ENCODE assay signal across 8 cellular contexts in genomic region chr1:32361674-32362473, GRCh38.
DNase-seq lines count a peak whose midpoint lies in the region; ATAC-seq and TF ChIP-seq lines count a peak whose summit lies in the region.

No MANE protein-coding gene starts in this region.

- H3K9ac ChIP-seq in HUES6 (ENCODE audit: low read length): peak overlapping the region; percentile 68

- peak overlapping the region; percentile 60 for H3K4me3 ChIP-seq in HUES6 (ENCODE audit: low read depth, low read length)
- peak overlapping the region; percentile 27 for H3K4me3 ChIP-seq in astrocyte of the spinal cord (ENCODE audit: low read depth, low read length)
- peak overlapping the region; percentile 24 for H3K4me3 ChIP-seq in iPS-11a (ENCODE audit: low read depth, low read length)

- no peaks in the 10 kb centered on the region for H3K9me3 ChIP-seq in HUES6 (ENCODE audit: control insufficient read depth, insufficient read depth, low read depth, low read length)

- H3K36me3 ChIP-seq in HUES6 (ENCODE audit: control insufficient read depth, insufficient read depth, low read length): peaks cover 31% of the 10 kb centered on the region

- H3K27ac ChIP-seq in HUES6 (ENCODE audit: low read depth, low read length): no peak overlapping the region

- TF ChIP-seq CTCF in astrocyte of the spinal cord (IDR thresholded peaks at IDR 0.05; ENCODE audit: low read depth, low read length): peak; percentile 43

- in situ Hi-C loops in astrocyte of the spinal cord (cut with HindIII; ENCODE audit: low sequenced_read_pairs): no loop called here

- H3K4me1 ChIP-seq in HUES6 (ENCODE audit: control insufficient read depth, insufficient read depth, low read length): 0 out of 2 replicates have a peak, but pooled peaks cover 10% of the 10 kb centered on the region

- DNase-seq in Ammon's horn (ENCODE audit: low spot score) (peak; percentile 73), astrocyte of the spinal cord (ENCODE audit: low read depth, low spot score) (no peak), retina (peak; percentile 83), NCI-H2227 treated with DMSO at 0.1 percent for 48 hours (lab: John Stamatoyannopoulos, UW) (no peak), NCI-H446 (lab: John Stamatoyannopoulos, UW) (no peak)

- peaks cover 15% of the 10 kb centered on the region for H3K27me3 ChIP-seq in HUES6 (ENCODE audit: control insufficient read depth, insufficient read depth, low read length)

- ATAC-seq in GM19035 (IDR thresholded peaks at IDR 0.05; ENCODE audit: unreplicated experiment): no peak

Comparison
In these comparisons a context has a peak if more than half of its experiments do, and no peak if none do; other contexts are left out.
1. DNase-seq: peak in Ammon's horn (single experiment) and retina (single experiment); none in astrocyte of the spinal cord (single experiment), NCI-H2227 treated with DMSO at 0.1 percent for 48 hours (single experiment) and NCI-H446 (0 of 2).
2. Peak in every context shown above with its lines, with median percentiles within 50 percentile points of each other: H3K4me3 ChIP-seq.